Comparison of ENCODE assay signal across 1 cellular context in the genomic region with DNA sequence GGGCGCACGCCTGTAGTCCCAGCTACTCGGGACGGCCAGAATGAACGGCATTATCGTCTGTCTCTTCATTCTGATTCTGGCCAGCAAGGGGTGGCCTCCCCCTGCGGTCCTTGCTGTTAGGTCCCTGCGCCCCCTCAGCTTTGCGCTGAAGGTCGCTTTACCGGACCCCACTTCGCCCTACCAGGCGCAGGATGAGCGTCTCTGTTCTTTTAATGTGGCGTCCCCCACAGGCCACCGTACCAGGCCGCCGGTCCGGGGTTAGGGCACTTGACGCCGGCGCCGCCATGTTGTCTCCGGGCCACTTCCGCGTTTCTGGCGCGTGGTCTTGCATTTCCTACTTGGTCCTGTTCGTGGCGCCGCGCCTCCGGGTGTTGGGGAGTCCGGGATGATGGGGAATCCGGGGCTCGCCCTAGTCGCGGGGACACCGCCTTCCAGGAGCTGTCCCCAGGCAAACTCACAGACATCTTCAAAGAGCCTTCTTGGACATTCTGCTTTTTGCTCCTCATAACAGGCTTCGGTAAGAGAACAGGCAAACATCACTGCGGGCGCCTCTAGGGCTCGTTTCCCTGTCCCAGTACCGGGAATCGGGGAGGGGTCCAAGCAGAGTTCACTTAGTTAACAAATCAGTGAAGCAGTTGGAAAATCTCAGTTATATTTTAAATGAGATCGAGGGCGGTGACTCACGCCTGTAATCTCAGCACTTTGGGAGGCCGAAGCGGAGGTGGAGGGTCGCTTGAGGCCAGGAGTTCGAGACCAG.
A peak's percentile ranks its signal among the peaks of the same experiment; 100 is the strongest.
TF ChIP-seq lines count a peak whose summit lies in the region.

No MANE protein-coding gene starts in this region.

TF ChIP-seq in HepG2, 621 proteins besides CTCF, POLR2A, EP300 and RAD21 (continued from another document and continues in another):
- TF ChIP-seq, protein P1, sequence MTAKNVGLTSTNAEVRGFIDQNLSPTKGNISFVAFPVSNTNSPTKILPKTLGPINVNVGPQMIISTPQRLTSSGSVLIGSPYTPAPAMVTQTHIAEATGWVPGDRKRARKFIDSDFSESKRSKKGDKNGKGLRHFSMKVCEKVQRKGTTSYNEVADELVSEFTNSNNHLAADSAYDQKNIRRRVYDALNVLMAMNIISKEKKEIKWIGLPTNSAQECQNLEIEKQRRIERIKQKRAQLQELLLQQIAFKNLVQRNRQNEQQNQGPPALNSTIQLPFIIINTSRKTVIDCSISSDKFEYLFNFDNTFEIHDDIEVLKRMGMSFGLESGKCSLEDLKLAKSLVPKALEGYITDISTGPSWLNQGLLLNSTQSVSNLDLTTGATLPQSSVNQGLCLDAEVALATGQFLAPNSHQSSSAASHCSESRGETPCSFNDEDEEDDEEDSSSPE (CRISPR knock-in tag; IDR thresholded peaks at IDR 0.05), result peak; percentile 46; the same call in 1 of the 2 replicates
- TF ChIP-seq, protein P2, sequence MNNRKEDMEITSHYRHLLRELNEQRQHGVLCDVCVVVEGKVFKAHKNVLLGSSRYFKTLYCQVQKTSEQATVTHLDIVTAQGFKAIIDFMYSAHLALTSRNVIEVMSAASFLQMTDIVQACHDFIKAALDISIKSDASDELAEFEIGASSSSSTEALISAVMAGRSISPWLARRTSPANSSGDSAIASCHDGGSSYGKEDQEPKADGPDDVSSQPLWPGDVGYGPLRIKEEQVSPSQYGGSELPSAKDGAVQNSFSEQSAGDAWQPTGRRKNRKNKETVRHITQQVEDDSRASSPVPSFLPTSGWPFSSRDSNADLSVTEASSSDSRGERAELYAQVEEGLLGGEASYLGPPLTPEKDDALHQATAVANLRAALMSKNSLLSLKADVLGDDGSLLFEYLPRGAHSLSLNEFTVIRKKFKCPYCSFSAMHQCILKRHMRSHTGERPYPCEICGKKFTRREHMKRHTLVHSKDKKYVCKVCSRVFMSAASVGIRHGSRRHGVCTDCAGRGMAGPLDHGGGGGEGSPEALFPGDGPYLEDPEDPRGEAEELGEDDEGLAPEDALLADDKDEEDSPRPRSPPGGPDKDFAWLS (CRISPR knock-in tag; IDR thresholded peaks at IDR 0.05; ENCODE audit: borderline replicate concordance), result no peak
- TF ChIP-seq, protein P3, sequence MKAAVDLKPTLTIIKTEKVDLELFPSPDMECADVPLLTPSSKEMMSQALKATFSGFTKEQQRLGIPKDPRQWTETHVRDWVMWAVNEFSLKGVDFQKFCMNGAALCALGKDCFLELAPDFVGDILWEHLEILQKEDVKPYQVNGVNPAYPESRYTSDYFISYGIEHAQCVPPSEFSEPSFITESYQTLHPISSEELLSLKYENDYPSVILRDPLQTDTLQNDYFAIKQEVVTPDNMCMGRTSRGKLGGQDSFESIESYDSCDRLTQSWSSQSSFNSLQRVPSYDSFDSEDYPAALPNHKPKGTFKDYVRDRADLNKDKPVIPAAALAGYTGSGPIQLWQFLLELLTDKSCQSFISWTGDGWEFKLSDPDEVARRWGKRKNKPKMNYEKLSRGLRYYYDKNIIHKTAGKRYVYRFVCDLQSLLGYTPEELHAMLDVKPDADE (CRISPR knock-in tag; IDR thresholded peaks at IDR 0.05), result peak; percentile 54; the same call in 1 of the 2 replicates
- TF ChIP-seq AKAP8 (CRISPR knock-in tag; IDR thresholded peaks at IDR 0.05) (0 out of 2 replicates have a peak, but pooled peaks have one; percentile 30), ZNF619 (CRISPR knock-in tag; IDR thresholded peaks at IDR 0.05) (peak; percentile 72; the same call in 1 of the 2 replicates), ZMAT3 (CRISPR knock-in tag; conservative IDR thresholded peaks at IDR 0.05) (peak; percentile 79), MTA3 (CRISPR knock-in tag; IDR thresholded peaks at IDR 0.05) (no peak), KLF15 (CRISPR knock-in tag; IDR thresholded peaks at IDR 0.05; ENCODE audit: borderline replicate concordance) (0 out of 2 replicates have a peak, but pooled peaks have one; percentile 34), NFIC (IDR thresholded peaks at IDR 0.05; ENCODE audit: low read length) (no peak), ZNF350 (CRISPR knock-in tag; IDR thresholded peaks at IDR 0.05; ENCODE audit: borderline replicate concordance, low read depth) (peak; percentile 93), MAFK (conservative IDR thresholded peaks at IDR 0.05 in 1 of 2, IDR thresholded peaks at IDR 0.05 in 1 of 2; ENCODE audit: low read length in 2 of 2) (no peak), JUN (CRISPR knock-in tag; IDR thresholded peaks at IDR 0.05) (no peak), KLF9 (CRISPR knock-in tag; IDR thresholded peaks at IDR 0.05; ENCODE audit: low read depth) (no peak), PLRG1 (conservative IDR thresholded peaks at IDR 0.05) (no peak), EED (CRISPR knock-in tag; IDR thresholded peaks at IDR 0.05) (peak; percentile 92), KAT8 (CRISPR knock-in tag; IDR thresholded peaks at IDR 0.05) (peak; percentile 97), SATB2 (CRISPR knock-in tag; IDR thresholded peaks at IDR 0.05) (0 out of 2 replicates have a peak, but pooled peaks have one; percentile 73), SMAD1 (CRISPR knock-in tag; IDR thresholded peaks at IDR 0.05; ENCODE audit: borderline replicate concordance, low read depth) (0 out of 2 replicates have a peak, but pooled peaks have one; percentile 28), POLR2G (IDR thresholded peaks at IDR 0.05; ENCODE audit: low read depth, low read length) (peak; percentile 78), ERF (CRISPR knock-in tag; IDR thresholded peaks at IDR 0.05) (peak; percentile 87), ZBTB20 (CRISPR knock-in tag; IDR thresholded peaks at IDR 0.05; ENCODE audit: borderline replicate concordance, low read depth) (no peak), BHLHE40 (IDR thresholded peaks at IDR 0.05; ENCODE audit: low read length) (no peak), ZNF816 (CRISPR knock-in tag; IDR thresholded peaks at IDR 0.05; ENCODE audit: borderline replicate concordance) (no peak), TOPORS (CRISPR knock-in tag; IDR thresholded peaks at IDR 0.05) (peak; percentile 43; the same call in 1 of the 2 replicates), SETDB1 (CRISPR knock-in tag; IDR thresholded peaks at IDR 0.05; ENCODE audit: borderline replicate concordance) (no peak), ZNF552 (CRISPR knock-in tag; IDR thresholded peaks at IDR 0.05; ENCODE audit: borderline replicate concordance) (no peak), TCF7L2 (IDR thresholded peaks at IDR 0.05; ENCODE audit: low read depth, low read length) (no peak), ZSCAN21 (CRISPR knock-in tag; IDR thresholded peaks at IDR 0.05; ENCODE audit: borderline replicate concordance) (no peak; the same call in 1 of the 2 replicates), NR2F6 (IDR thresholded peaks at IDR 0.05) (no peak), NR2F6 (CRISPR knock-in tag; IDR thresholded peaks at IDR 0.05) (peak; percentile 35; the same call in 1 of the 2 replicates), ZKSCAN5 (CRISPR knock-in tag; IDR thresholded peaks at IDR 0.05) (no peak), STAG1 (CRISPR knock-in tag; IDR thresholded peaks at IDR 0.05) (peak; percentile 90), ZNF589 (CRISPR knock-in tag; conservative IDR thresholded peaks at IDR 0.05) (0 out of 2 replicates have a peak, but pooled peaks have one; percentile 22), NFYC (CRISPR knock-in tag; IDR thresholded peaks at IDR 0.05) (peak; percentile 31; the same call in 1 of the 2 replicates), REXO4 (CRISPR knock-in tag; IDR thresholded peaks at IDR 0.05; ENCODE audit: borderline replicate concordance) (no peak), PHB2 (IDR thresholded peaks at IDR 0.05; ENCODE audit: partially characterized antibody) (no peak), ZNF382 (CRISPR knock-in tag; IDR thresholded peaks at IDR 0.05; ENCODE audit: borderline replicate concordance) (no peak), SP1 (IDR thresholded peaks at IDR 0.05) (no peak), SP1 (CRISPR knock-in tag; IDR thresholded peaks at IDR 0.05) (no peak; the same call in 1 of the 2 replicates), TAF1 (CRISPR knock-in tag; IDR thresholded peaks at IDR 0.05) (peak; percentile 66; the same call in 1 of the 2 replicates), ZNF563 (CRISPR knock-in tag; IDR thresholded peaks at IDR 0.05) (peak; percentile 79; the same call in 1 of the 2 replicates), ARID2 (CRISPR knock-in tag; IDR thresholded peaks at IDR 0.05; ENCODE audit: borderline replicate concordance) (no peak; the same call in 1 of the 2 replicates), THYN1 (CRISPR knock-in tag; IDR thresholded peaks at IDR 0.05; ENCODE audit: borderline replicate concordance, low read depth) (no peak), ONECUT2 (CRISPR knock-in tag; IDR thresholded peaks at IDR 0.05) (no peak), CREM (IDR thresholded peaks at IDR 0.05) (peak; percentile 78), CREM (CRISPR knock-in tag; IDR thresholded peaks at IDR 0.05) (no peak), HMGA1 (CRISPR knock-in tag; conservative IDR thresholded peaks at IDR 0.05) (no peak), ZNF263 (CRISPR knock-in tag; IDR thresholded peaks at IDR 0.05) (peak; percentile 77), KDM6A (CRISPR knock-in tag; IDR thresholded peaks at IDR 0.05; ENCODE audit: low read depth) (no peak), HDAC1 (CRISPR knock-in tag; IDR thresholded peaks at IDR 0.05) (peak; percentile 85), HES4 (CRISPR knock-in tag; IDR thresholded peaks at IDR 0.05; ENCODE audit: borderline replicate concordance) (no peak), ZNF605 (CRISPR knock-in tag; IDR thresholded peaks at IDR 0.05) (peak; percentile 71; the same call in 1 of the 2 replicates), MTF1 (CRISPR knock-in tag; IDR thresholded peaks at IDR 0.05) (no peak), PAX8 (CRISPR knock-in tag; IDR thresholded peaks at IDR 0.05; ENCODE audit: borderline replicate concordance) (no peak), ZNF891 (CRISPR knock-in tag; IDR thresholded peaks at IDR 0.05) (no peak), CCDC6 (CRISPR knock-in tag; IDR thresholded peaks at IDR 0.05) (0 out of 2 replicates have a peak, but pooled peaks have one; percentile 49)
- TF ChIP-seq, protein P4, sequence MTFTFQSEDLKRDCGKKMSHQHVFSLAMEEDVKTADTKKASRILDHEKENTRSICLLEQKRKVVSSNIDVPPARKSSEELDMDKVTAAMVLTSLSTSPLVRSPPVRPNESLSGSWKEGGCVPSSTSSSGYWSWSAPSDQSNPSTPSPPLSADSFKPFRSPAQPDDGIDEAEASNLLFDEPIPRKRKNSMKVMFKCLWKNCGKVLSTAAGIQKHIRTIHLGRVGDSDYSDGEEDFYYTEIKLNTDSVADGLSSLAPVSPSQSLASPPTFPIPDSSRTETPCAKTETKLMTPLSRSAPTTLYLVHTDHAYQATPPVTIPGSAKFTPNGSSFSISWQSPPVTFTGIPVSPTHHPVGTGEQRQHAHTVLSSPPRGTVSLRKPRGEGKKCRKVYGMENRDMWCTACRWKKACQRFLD (CRISPR knock-in tag; IDR thresholded peaks at IDR 0.05; ENCODE audit: borderline replicate concordance), result no peak
- TF ChIP-seq, protein P5, sequence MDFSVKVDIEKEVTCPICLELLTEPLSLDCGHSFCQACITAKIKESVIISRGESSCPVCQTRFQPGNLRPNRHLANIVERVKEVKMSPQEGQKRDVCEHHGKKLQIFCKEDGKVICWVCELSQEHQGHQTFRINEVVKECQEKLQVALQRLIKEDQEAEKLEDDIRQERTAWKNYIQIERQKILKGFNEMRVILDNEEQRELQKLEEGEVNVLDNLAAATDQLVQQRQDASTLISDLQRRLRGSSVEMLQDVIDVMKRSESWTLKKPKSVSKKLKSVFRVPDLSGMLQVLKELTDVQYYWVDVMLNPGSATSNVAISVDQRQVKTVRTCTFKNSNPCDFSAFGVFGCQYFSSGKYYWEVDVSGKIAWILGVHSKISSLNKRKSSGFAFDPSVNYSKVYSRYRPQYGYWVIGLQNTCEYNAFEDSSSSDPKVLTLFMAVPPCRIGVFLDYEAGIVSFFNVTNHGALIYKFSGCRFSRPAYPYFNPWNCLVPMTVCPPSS (IDR thresholded peaks at IDR 0.05), result no peak
- TF ChIP-seq, protein P6, sequence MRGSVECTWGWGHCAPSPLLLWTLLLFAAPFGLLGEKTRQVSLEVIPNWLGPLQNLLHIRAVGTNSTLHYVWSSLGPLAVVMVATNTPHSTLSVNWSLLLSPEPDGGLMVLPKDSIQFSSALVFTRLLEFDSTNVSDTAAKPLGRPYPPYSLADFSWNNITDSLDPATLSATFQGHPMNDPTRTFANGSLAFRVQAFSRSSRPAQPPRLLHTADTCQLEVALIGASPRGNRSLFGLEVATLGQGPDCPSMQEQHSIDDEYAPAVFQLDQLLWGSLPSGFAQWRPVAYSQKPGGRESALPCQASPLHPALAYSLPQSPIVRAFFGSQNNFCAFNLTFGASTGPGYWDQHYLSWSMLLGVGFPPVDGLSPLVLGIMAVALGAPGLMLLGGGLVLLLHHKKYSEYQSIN (CRISPR knock-in tag; IDR thresholded peaks at IDR 0.05; ENCODE audit: borderline replicate concordance), result no peak
- TF ChIP-seq, protein P7, sequence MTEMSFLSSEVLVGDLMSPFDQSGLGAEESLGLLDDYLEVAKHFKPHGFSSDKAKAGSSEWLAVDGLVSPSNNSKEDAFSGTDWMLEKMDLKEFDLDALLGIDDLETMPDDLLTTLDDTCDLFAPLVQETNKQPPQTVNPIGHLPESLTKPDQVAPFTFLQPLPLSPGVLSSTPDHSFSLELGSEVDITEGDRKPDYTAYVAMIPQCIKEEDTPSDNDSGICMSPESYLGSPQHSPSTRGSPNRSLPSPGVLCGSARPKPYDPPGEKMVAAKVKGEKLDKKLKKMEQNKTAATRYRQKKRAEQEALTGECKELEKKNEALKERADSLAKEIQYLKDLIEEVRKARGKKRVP (CRISPR knock-in tag; IDR thresholded peaks at IDR 0.05), result peak in 1 of 2 experiments; percentile 63; a peak in 1 of 4 replicates
- TF ChIP-seq, protein P8, sequence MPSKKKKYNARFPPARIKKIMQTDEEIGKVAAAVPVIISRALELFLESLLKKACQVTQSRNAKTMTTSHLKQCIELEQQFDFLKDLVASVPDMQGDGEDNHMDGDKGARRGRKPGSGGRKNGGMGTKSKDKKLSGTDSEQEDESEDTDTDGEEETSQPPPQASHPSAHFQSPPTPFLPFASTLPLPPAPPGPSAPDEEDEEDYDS (CRISPR knock-in tag; IDR thresholded peaks at IDR 0.05), result peak; percentile 54; the same call in 1 of the 2 replicates
- TF ChIP-seq, protein P9, sequence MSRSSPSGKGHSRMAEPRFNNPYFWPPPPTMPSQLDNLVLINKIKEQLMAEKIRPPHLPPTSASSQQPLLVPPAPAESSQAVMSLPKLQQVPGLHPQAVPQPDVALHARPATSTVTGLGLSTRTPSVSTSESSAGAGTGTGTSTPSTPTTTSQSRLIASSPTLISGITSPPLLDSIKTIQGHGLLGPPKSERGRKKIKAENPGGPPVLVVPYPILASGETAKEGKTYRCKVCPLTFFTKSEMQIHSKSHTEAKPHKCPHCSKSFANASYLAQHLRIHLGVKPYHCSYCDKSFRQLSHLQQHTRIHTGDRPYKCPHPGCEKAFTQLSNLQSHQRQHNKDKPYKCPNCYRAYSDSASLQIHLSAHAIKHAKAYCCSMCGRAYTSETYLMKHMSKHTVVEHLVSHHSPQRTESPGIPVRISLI (CRISPR knock-in tag; IDR thresholded peaks at IDR 0.05; ENCODE audit: borderline replicate concordance), result peak; percentile 48; the same call in 1 of the 2 replicates
- TF ChIP-seq, protein P10, sequence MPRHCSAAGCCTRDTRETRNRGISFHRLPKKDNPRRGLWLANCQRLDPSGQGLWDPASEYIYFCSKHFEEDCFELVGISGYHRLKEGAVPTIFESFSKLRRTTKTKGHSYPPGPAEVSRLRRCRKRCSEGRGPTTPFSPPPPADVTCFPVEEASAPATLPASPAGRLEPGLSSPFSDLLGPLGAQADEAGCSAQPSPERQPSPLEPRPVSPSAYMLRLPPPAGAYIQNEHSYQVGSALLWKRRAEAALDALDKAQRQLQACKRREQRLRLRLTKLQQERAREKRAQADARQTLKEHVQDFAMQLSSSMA (CRISPR knock-in tag; IDR thresholded peaks at IDR 0.05), result no peak
- TF ChIP-seq, protein P11, sequence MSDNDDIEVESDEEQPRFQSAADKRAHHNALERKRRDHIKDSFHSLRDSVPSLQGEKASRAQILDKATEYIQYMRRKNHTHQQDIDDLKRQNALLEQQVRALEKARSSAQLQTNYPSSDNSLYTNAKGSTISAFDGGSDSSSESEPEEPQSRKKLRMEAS (IDR thresholded peaks at IDR 0.05), result peak; percentile 85
